8 cellular contexts compared by ENCODE assay signal in the genomic region with DNA sequence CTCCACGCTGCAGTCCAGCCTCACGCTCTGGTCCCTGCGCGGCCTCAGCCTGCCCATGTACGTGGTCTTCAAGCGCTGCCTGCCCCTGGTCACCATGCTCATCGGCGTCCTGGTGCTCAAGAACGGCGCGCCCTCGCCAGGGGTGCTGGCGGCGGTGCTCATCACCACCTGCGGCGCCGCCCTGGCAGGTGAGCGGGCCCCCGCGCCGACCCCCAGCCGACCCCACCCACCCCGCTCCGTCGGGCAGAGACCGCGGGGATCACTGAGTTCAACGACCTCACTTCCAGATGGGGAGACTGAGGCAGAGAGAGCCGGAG. TPM values are rescaled to one million over a fixed set of nuclear protein-coding genes. Genes with fewer than 3 reads are reported as not detected.
DNase-seq lines count a peak whose midpoint lies in the region; ATAC-seq and TF ChIP-seq lines count a peak whose summit lies in the region.

No MANE protein-coding gene starts in this region.

- no peak for ATAC-seq in natural killer cell treated with Interleukin-12 subunit alpha and Interleukin-12 subunit beta and Interleukin-15 and Interleukin-18, amount 100 ng/mL, for 72 hours
- ATAC-seq in GM18907 (IDR thresholded peaks at IDR 0.05; ENCODE audit: unreplicated experiment) = no peak

- H3K9me3 Mint-ChIP-seq in CD14-positive monocyte = peaks cover 0 to 20% (median 14%) of the 10 kb centered on the region in 7 donors
- no peaks in the 10 kb centered on the region for H3K9me3 Mint-ChIP-seq in natural killer cell treated with Interleukin-12 subunit alpha and Interleukin-12 subunit beta and Interleukin-15 and Interleukin-18, amount 100 ng/mL, for 72 hours

- peak overlapping the region; percentile 75 to 88 for H3K4me3 Mint-ChIP-seq in CD14-positive monocyte
- peak overlapping the region; percentile 80 for H3K4me3 Mint-ChIP-seq in natural killer cell treated with Interleukin-12 subunit alpha and Interleukin-12 subunit beta and Interleukin-15 and Interleukin-18, amount 100 ng/mL, for 72 hours

- intact Hi-C loops in CD14-positive monocyte (cut with micrococcal nuclease) = no loop called here
- intact Hi-C loops in colonic mucosa (cut with DNase I) = no loop called here

- H3K27ac ChIP-seq in colonic mucosa = no peak overlapping the region

- peak overlapping the region in 1 of 7 donors; percentile 42 for H3K27ac Mint-ChIP-seq in CD14-positive monocyte
- H3K27ac Mint-ChIP-seq in natural killer cell treated with Interleukin-12 subunit alpha and Interleukin-12 subunit beta and Interleukin-15 and Interleukin-18, amount 100 ng/mL, for 72 hours = no peak overlapping the region

- H3K4me1 Mint-ChIP-seq in CD14-positive monocyte = peaks cover 35% of the 10 kb centered on the region
- peaks cover 23 to 26% of the 10 kb centered on the region in 2 donors for H3K4me1 Mint-ChIP-seq in natural killer cell treated with Interleukin-12 subunit alpha and Interleukin-12 subunit beta and Interleukin-15 and Interleukin-18, amount 100 ng/mL, for 72 hours (ENCODE audit: low read depth in 2 of 2)

- no peaks in the 10 kb centered on the region for H3K36me3 ChIP-seq in colonic mucosa

- peaks cover 32% of the 10 kb centered on the region for H3K27me3 ChIP-seq in colonic mucosa

- DNase-seq in CD14-positive monocyte (ENCODE audit: low spot score) = no peak
- DNase-seq in NCI-H1092 (lab: John Stamatoyannopoulos, UW) = peak; percentile 35
- DNase-seq in colonic mucosa = no peak
- DNase-seq in natural killer cell treated with Interleukin-12 subunit alpha and Interleukin-12 subunit beta and Interleukin-15 and Interleukin-18, amount 100 ng/mL, for 72 hours (ENCODE audit: low spot score) = no peak
- DNase-seq in epidermal melanocyte (ENCODE audit: insufficient read length, low spot score) = no peak
- DNase-seq in midbrain (lab: John Stamatoyannopoulos, UW) = no peak
- DNase-seq in DMS153 (lab: John Stamatoyannopoulos, UW) = no peak

- H3K9me3 ChIP-seq in colonic mucosa = no peaks in the 10 kb centered on the region

- H3K4me1 ChIP-seq in colonic mucosa = peaks cover 9% of the 10 kb centered on the region

- peaks cover 72 to 89% (median 77%) of the 10 kb centered on the region in 3 donors for H3K27me3 Mint-ChIP-seq in CD14-positive monocyte (ENCODE audit: low read depth in 3 of 3)
- H3K27me3 Mint-ChIP-seq in natural killer cell treated with Interleukin-12 subunit alpha and Interleukin-12 subunit beta and Interleukin-15 and Interleukin-18, amount 100 ng/mL, for 72 hours = peaks cover 46 to 62% of the 10 kb centered on the region in 2 donors

- no peak overlapping the region for H3K9ac ChIP-seq in colonic mucosa (ENCODE audit: low read depth in 2 of 2, low read length in 2 of 2)

- H3K4me3 ChIP-seq in colonic mucosa = peak overlapping the region; percentile 54

- peaks cover 0 to 10% of the 10 kb centered on the region in 2 donors for H3K36me3 Mint-ChIP-seq in CD14-positive monocyte
- H3K36me3 Mint-ChIP-seq in natural killer cell treated with Interleukin-12 subunit alpha and Interleukin-12 subunit beta and Interleukin-15 and Interleukin-18, amount 100 ng/mL, for 72 hours = no peaks in the 10 kb centered on the region

- TF ChIP-seq CTCF in CD14-positive monocyte (IDR thresholded peaks at IDR 0.05) (no peak), colonic mucosa (IDR thresholded peaks at IDR 0.05) (no peak)

RNA-seq across cellular contexts. Expression of gene SLC35D3, which starts 0.5 kb away (rescaled TPM):
- polyA plus RNA-seq in CD14-positive monocyte = not detected
- total RNA-seq in colonic mucosa = under 1 TPM; 0.15 to 0.32 TPM
- total RNA-seq in natural killer cell treated with Interleukin-12 subunit alpha and Interleukin-12 subunit beta and Interleukin-15 and Interleukin-18, amount 100 ng/mL, for 72 hours = not detected
